Comparison of ENCODE assay signal across 12 cellular contexts in the genomic region with DNA sequence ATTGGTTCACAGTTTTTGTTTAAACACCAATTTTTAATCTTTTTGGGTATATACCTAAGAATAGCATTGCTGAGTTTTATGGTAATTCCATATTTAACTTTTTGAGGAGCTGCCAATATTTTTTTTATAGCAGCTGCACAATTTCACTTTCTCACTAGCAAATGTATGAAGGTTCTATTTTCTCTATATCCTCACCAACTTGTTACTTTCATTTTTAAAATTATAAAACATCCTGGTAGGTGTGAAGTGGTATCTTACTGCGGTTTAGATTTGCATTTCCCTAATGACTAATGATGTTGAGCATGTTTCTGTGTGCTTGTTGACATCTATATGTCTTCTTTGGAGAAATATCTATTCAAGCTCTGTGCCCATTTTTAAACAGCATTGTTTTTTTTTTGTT.
DNase-seq lines count a peak whose midpoint lies in the region; ATAC-seq lines count a peak whose summit lies in the region.
"Had no signal": no experiment of that assay in that cellular context is flagged by ENCODE, and none has a peak within 500 bp of the region (broad histone marks: within the 10 kb centered on the region; RNA-seq: fewer than 3 reads in every experiment).

No MANE protein-coding gene starts in this region.

- ATAC-seq in GM18517 (IDR thresholded peaks at IDR 0.05; ENCODE audit: unreplicated experiment) (peak; percentile 88), GM21528 (IDR thresholded peaks at IDR 0.05; ENCODE audit: low FRiP score, unreplicated experiment) (peak; percentile 57), HG03064 (IDR thresholded peaks at IDR 0.05; ENCODE audit: low read depth, unreplicated experiment) (peak; percentile 92), HG03575 (IDR thresholded peaks at IDR 0.05; ENCODE audit: extremely low read depth, insufficient number of reproducible peaks, low FRiP score, unreplicated experiment) (peak; percentile 88)

- DNase-seq in NK-92 treated with Interleukin-12 subunit alpha and Interleukin-12 subunit beta, amount 100 ng/mL, for 24 hours (lab: John Stamatoyannopoulos, UW): no peak
- DNase-seq in NCI-H1092 treated with DMSO at 0.1 percent for 48 hours (lab: John Stamatoyannopoulos, UW) (no peak), NCI-H748 (lab: John Stamatoyannopoulos, UW; ENCODE audit: unreplicated experiment) (no peak)
- no peak for DNase-seq in activated naive CD4-positive, alpha-beta T cell treated with anti-CD3 and anti-CD28 coated beads, Interleukin-2, amount 50 U/mL, for 16 hours
- DNase-seq: Calu3; central memory CD4-positive, alpha-beta T cell; NCI-H1417 treated with DMSO at 0.1 percent for 48 hours; NCI-H526 had no signal
